Comparison of ENCODE assay signal across 9 cellular contexts in the genomic region with DNA sequence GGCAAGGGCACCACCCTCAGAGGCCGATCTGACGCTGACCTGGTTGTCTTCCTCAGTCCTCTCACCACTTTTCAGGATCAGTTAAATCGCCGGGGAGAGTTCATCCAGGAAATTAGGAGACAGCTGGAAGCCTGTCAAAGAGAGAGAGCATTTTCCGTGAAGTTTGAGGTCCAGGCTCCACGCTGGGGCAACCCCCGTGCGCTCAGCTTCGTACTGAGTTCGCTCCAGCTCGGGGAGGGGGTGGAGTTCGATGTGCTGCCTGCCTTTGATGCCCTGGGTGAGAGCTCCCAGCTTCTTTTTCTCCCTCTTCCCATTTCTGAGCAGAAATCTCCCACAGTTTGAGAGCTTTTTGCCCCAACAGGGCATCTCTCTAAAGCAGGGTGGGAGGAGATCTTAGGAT. TPM values are rescaled to one million over a fixed set of nuclear protein-coding genes. Genes with fewer than 3 reads are reported as not detected.
A peak's percentile ranks its signal among the peaks of the same experiment; 100 is the strongest.
DNase-seq lines count a peak whose midpoint lies in the region; ATAC-seq and TF ChIP-seq lines count a peak whose summit lies in the region.
"Had no signal": no experiment of that assay in that cellular context is flagged by ENCODE, and none has a peak within 500 bp of the region (broad histone marks: within the 10 kb centered on the region; RNA-seq: fewer than 3 reads in every experiment).

No MANE protein-coding gene starts in this region.

- H3K4me1 Mint-ChIP-seq in activated naive CD4-positive, alpha-beta T cell treated with anti-CD3 and anti-CD28 coated beads, Interleukin-2, amount 50 U/mL, for 24 hours, result peaks cover 94% of the 10 kb centered on the region
- H3K4me1 Mint-ChIP-seq in type B pancreatic cell (ENCODE audit: unreplicated experiment) (peaks cover 12% of the 10 kb centered on the region), H9 (peaks cover 8% of the 10 kb centered on the region in 2 experiments)

- POLR2A ChIA-PET in PC-3 (lab: Charles Lee; ENCODE audit: unreplicated experiment), result no interaction called here

- H3K79me2 ChIP-seq in H9 (ENCODE audit: insufficient read depth, low read length), result no peaks in the 10 kb centered on the region
- H3K79me2 ChIP-seq in PC-3 (ENCODE audit: low read length), result no peaks in the 10 kb centered on the region

- ATAC-seq in heart right ventricle (peak in 1 of 8 donors; percentile 29), left ventricle myocardium superior (no peak), PC-3 (no peak)

- no peak overlapping the region for H3K23ac ChIP-seq in H9 (ENCODE audit: insufficient read length, low read depth, low read length)

- H2AFZ ChIP-seq in H9 (ENCODE audit: low read length) (no peak overlapping the region), PC-3 (ENCODE audit: low read length) (no peak overlapping the region)

- H3K4me3 ChIP-seq in heart right ventricle (peak overlapping the region in 8 of 10 donors; percentile 43 to 68 (median 61)), mucosa of rectum (ENCODE audit: low read length in 2 of 2) (peak overlapping the region; percentile 90 to 97), PC-3 (ENCODE audit: low read length) (no peak overlapping the region)

- H3K27me3 ChIP-seq in heart right ventricle (no peaks in the 10 kb centered on the region), mucosa of rectum (ENCODE audit: control insufficient read depth in 2 of 2, insufficient read depth in 2 of 2, low read length in 2 of 2) (no peaks in the 10 kb centered on the region), H9 (ENCODE audit: insufficient read depth, low read length) (no peaks in the 10 kb centered on the region), PC-3 (ENCODE audit: low read length) (no peaks in the 10 kb centered on the region)

- H4K8ac ChIP-seq in H9 (replicated peaks; ENCODE audit: insufficient read length, low read depth, low read length), result no peak overlapping the region

- H3K9ac ChIP-seq in mucosa of rectum (ENCODE audit: low read depth in 1 of 2, low read length in 2 of 2) (peak overlapping the region; percentile 34 to 84), H9 (ENCODE audit: extremely low read depth, insufficient read length, low read length) (no peak overlapping the region), PC-3 (ENCODE audit: low read length) (no peak overlapping the region)

- no peaks in the 10 kb centered on the region for H3K9me2 ChIP-seq in PC-3 (replicated peaks; ENCODE audit: low read length)

- H3K79me1 ChIP-seq in H9 (ENCODE audit: insufficient read depth, low read depth, low read length, poor library complexity, severe bottlenecking), result no peaks in the 10 kb centered on the region

- no peaks in the 10 kb centered on the region for H3K27me3 Mint-ChIP-seq in activated naive CD4-positive, alpha-beta T cell treated with anti-CD3 and anti-CD28 coated beads, Interleukin-2, amount 50 U/mL, for 24 hours
- H3K27me3 Mint-ChIP-seq in type B pancreatic cell (peaks cover 3% of the 10 kb centered on the region), H9 (ENCODE audit: low read depth) (peaks cover 30% of the 10 kb centered on the region)

- CTCF ChIA-PET in PC-3 (lab: Charles Lee), result no interaction called here

- H3K36me3 Mint-ChIP-seq in activated naive CD4-positive, alpha-beta T cell treated with anti-CD3 and anti-CD28 coated beads, Interleukin-2, amount 50 U/mL, for 24 hours, result peaks cover 25% of the 10 kb centered on the region
- no peaks in the 10 kb centered on the region for H3K36me3 Mint-ChIP-seq in type B pancreatic cell
- H3K36me3 Mint-ChIP-seq in H9 (ENCODE audit: insufficient read depth in 1 of 3, low read depth in 3 of 3), result peaks cover 6 to 22% (median 7%) of the 10 kb centered on the region in 3 experiments; a peak in 6 of 7 replicates

- H3K27ac ChIP-seq in heart right ventricle, result peak overlapping the region in 4 of 10 donors; percentile 13 to 89 (median 46)
- H3K27ac ChIP-seq in mucosa of rectum (ENCODE audit: low read depth in 2 of 2, low read length in 2 of 2), result peak overlapping the region; percentile 21 to 94
- no peak overlapping the region for H3K27ac ChIP-seq in H9 (ENCODE audit: insufficient read length, low read depth, low read length)
- H3K27ac ChIP-seq in PC-3 (ENCODE audit: low read length), result no peak overlapping the region

- H3K23me2 ChIP-seq in H9 (ENCODE audit: insufficient read length, low read depth, low read length, poor library complexity, severe bottlenecking), result no peaks in the 10 kb centered on the region

- H4K20me1 ChIP-seq in H9 (ENCODE audit: control insufficient read depth, insufficient read depth, insufficient read length) (no peaks in the 10 kb centered on the region), PC-3 (ENCODE audit: low read length) (no peaks in the 10 kb centered on the region)

- intact Hi-C loops in heart right ventricle (cut with DNase I) (loop anchor here in 1 of 10 donors (10.0 kb wide), 1 partner anchor 66 kb away; the partner anchor contains the start of gene OAS2), left ventricle myocardium superior (cut with micrococcal nuclease) (no loop called here), PC-3 (cut with micrococcal nuclease) (no loop called here)

- no peak overlapping the region for H4K5ac ChIP-seq in H9 (ENCODE audit: insufficient read length, low read depth, low read length)

- H2BK15ac ChIP-seq in H9 (ENCODE audit: low read depth, low read length), result no peak overlapping the region

- H2AK5ac ChIP-seq in H9 (ENCODE audit: insufficient read length, low read length), result no peak overlapping the region

- WGBS in heart right ventricle, 2 donors, result 37 to 41% methylated on average over 12 of the region's 12 CpGs
- WGBS in H9 (ENCODE audit: extremely low coverage, insufficient read length, low lambda C conversion rate), result no CpG with 5 or more reads among the region's 12 CpGs

- H2BK5ac ChIP-seq in H9 (ENCODE audit: insufficient read length, low read length), result no peak overlapping the region

- no TSS peak for BruUV-seq in PC-3 (replicated peaks; lab: Mats Ljungman, UMichigan)

- no peak overlapping the region for H3K14ac ChIP-seq in H9 (ENCODE audit: insufficient read depth, low read length)

- H3K27ac Mint-ChIP-seq in activated naive CD4-positive, alpha-beta T cell treated with anti-CD3 and anti-CD28 coated beads, Interleukin-2, amount 50 U/mL, for 24 hours, result peak overlapping the region; percentile 95
- no peak overlapping the region for H3K27ac Mint-ChIP-seq in type B pancreatic cell
- H3K27ac Mint-ChIP-seq in H9, result no peak overlapping the region; a peak in 1 of 7 replicates

- H2BK12ac ChIP-seq in H9 (ENCODE audit: insufficient read length, low read depth, low read length), result no peak overlapping the region

- no peak overlapping the region for H3K4ac ChIP-seq in H9 (ENCODE audit: low read depth, low read length)

- no peak overlapping the region for H2BK120ac ChIP-seq in H9 (ENCODE audit: low read depth, low read length, poor library complexity, severe bottlenecking)

- H2BK20ac ChIP-seq in H9 (ENCODE audit: low read depth, low read length, poor library complexity, severe bottlenecking), result no peak overlapping the region

- peak overlapping the region; percentile 95 for H3K4me3 Mint-ChIP-seq in activated naive CD4-positive, alpha-beta T cell treated with anti-CD3 and anti-CD28 coated beads, Interleukin-2, amount 50 U/mL, for 24 hours
- H3K4me3 Mint-ChIP-seq in type B pancreatic cell (peak overlapping the region; percentile 89), H9 (no peak overlapping the region)

- no peak overlapping the region for H3K56ac ChIP-seq in H9 (ENCODE audit: insufficient read length, low read depth, low read length)

- H3K4me2 ChIP-seq in H9 (ENCODE audit: insufficient read depth, insufficient read length, low read length) (no peak overlapping the region), PC-3 (ENCODE audit: low read length) (no peak overlapping the region)

- peaks cover 0 to 23% (median 19%) of the 10 kb centered on the region in 11 donors for H3K9me3 ChIP-seq in heart right ventricle
- peaks cover 6 to 7% of the 10 kb centered on the region in 2 donors for H3K9me3 ChIP-seq in mucosa of rectum (ENCODE audit: control insufficient read depth in 2 of 2, low read length in 2 of 2)
- H3K9me3 ChIP-seq in H9 (ENCODE audit: control insufficient read depth, low read depth, low read length), result peaks cover 6% of the 10 kb centered on the region
- H3K9me3 ChIP-seq in PC-3 (ENCODE audit: low read length), result peaks cover 10% of the 10 kb centered on the region

- H4K91ac ChIP-seq in H9 (ENCODE audit: insufficient read length, low read depth, low read length), result no peak overlapping the region

- H3T11ph ChIP-seq in H9 (ENCODE audit: low read length), result no peak overlapping the region

- H3K4me1 ChIP-seq in heart right ventricle, result peaks cover 0 to 52% (median 22%) of the 10 kb centered on the region in 9 donors
- peaks cover 29 to 47% of the 10 kb centered on the region in 2 donors for H3K4me1 ChIP-seq in mucosa of rectum (ENCODE audit: control insufficient read depth in 2 of 2, insufficient read depth in 2 of 2, low read length in 2 of 2)
- H3K4me1 ChIP-seq in H9 (ENCODE audit: insufficient read depth, low read length), result no peaks in the 10 kb centered on the region
- H3K4me1 ChIP-seq in PC-3 (ENCODE audit: insufficient read depth, low read length), result peaks cover 39% of the 10 kb centered on the region

- DNase-seq in heart right ventricle (no peak), left ventricle myocardium superior (no peak), type B pancreatic cell (ENCODE audit: extremely low spot score, unreplicated experiment) (peak; percentile 39), cerebellar cortex (ENCODE audit: low spot score) (no peak), H9 (no peak), PC-3 (no peak)
- DNase-seq: amygdala had no signal

- TF ChIP-seq CTCF in heart right ventricle (IDR thresholded peaks at IDR 0.05) (no peak), type B pancreatic cell (conservative IDR thresholded peaks at IDR 0.05) (no peak), H9 (conservative IDR thresholded peaks at IDR 0.05) (no peak), PC-3 (conservative IDR thresholded peaks at IDR 0.05; ENCODE audit: low read depth, low read length) (no peak)

- H3K36me3 ChIP-seq in heart right ventricle, result peaks cover 0 to 43% (median 8%) of the 10 kb centered on the region in 9 donors
- H3K36me3 ChIP-seq in mucosa of rectum (ENCODE audit: control insufficient read depth in 2 of 2, insufficient read depth in 2 of 2, low read length in 2 of 2), result peaks cover 10 to 28% of the 10 kb centered on the region in 2 donors
- no peaks in the 10 kb centered on the region for H3K36me3 ChIP-seq in PC-3 (ENCODE audit: low read depth, low read length)

- H3F3A ChIP-seq in PC-3 (ENCODE audit: low read length, unreplicated experiment), result no peaks in the 10 kb centered on the region

- H3K9me3 Mint-ChIP-seq in activated naive CD4-positive, alpha-beta T cell treated with anti-CD3 and anti-CD28 coated beads, Interleukin-2, amount 50 U/mL, for 24 hours, result peaks cover 8% of the 10 kb centered on the region
- H3K9me3 Mint-ChIP-seq in type B pancreatic cell (peaks cover 10% of the 10 kb centered on the region), H9 (peaks cover 38 to 39% of the 10 kb centered on the region in 2 experiments)

- H3K18ac ChIP-seq in H9 (ENCODE audit: insufficient read length, low read depth, low read length), result no peak overlapping the region

RNA-seq across cellular contexts. Expression of gene OAS1, which starts 1.8 kb away (rescaled TPM):
- total RNA-seq in heart right ventricle, result 10 to 100 TPM in 4 of 10 donors, 1 to 10 TPM in 6; 4.1 to 20.3 (median 7.2) TPM
- 1 to 10 TPM; 5.4 to 6.5 TPM for polyA plus RNA-seq in heart right ventricle
- total RNA-seq in left ventricle myocardium superior, result 8.1 TPM
- 19.1 and 34.4 TPM in 2 replicates for total RNA-seq in type B pancreatic cell (ENCODE audit: low replicate concordance)
- 0.20 TPM in 1 of 2 replicates, not detected in the other for total RNA-seq in H9 (2021)
- 10.1 and 10.2 TPM in 2 replicates for total RNA-seq in PC-3 (2014; rRNA removed)

RNA-seq across cellular contexts. Expression of gene OAS3, which starts 29.7 kb away (rescaled TPM):
- 10 to 100 TPM in 5 of 10 donors, 1 to 10 TPM in 5; 5.9 to 28.0 (median 10.5) TPM for total RNA-seq in heart right ventricle
- polyA plus RNA-seq in heart right ventricle, result 1 to 10 TPM; 3.0 to 5.2 TPM
- 6.2 TPM for total RNA-seq in left ventricle myocardium superior
- 4.6 and 13.0 TPM in 2 replicates for total RNA-seq in type B pancreatic cell (ENCODE audit: low replicate concordance)
- total RNA-seq in H9 (2021), result 0.70 and 0.81 TPM in 2 replicates
- 25.5 and 28.8 TPM in 2 replicates for total RNA-seq in PC-3 (2014; rRNA removed)

Comparison
In these comparisons a context has a peak if more than half of its experiments do, and no peak if none do; other contexts are left out.
1. H3K27ac ChIP-seq: peak in mucosa of rectum (2 of 2); none in H9 (single experiment) and PC-3 (single experiment).
2. H3K4me3 Mint-ChIP-seq: peak in activated naive CD4-positive, alpha-beta T cell treated with anti-CD3 and anti-CD28 coated beads, Interleukin-2, amount 50 U/mL, for 24 hours (single experiment) and type B pancreatic cell (single experiment); none in H9 (0 of 2).
3. H3K9ac ChIP-seq: peak in mucosa of rectum (2 of 2); none in H9 (single experiment) and PC-3 (single experiment).